In the genomic region with DNA sequence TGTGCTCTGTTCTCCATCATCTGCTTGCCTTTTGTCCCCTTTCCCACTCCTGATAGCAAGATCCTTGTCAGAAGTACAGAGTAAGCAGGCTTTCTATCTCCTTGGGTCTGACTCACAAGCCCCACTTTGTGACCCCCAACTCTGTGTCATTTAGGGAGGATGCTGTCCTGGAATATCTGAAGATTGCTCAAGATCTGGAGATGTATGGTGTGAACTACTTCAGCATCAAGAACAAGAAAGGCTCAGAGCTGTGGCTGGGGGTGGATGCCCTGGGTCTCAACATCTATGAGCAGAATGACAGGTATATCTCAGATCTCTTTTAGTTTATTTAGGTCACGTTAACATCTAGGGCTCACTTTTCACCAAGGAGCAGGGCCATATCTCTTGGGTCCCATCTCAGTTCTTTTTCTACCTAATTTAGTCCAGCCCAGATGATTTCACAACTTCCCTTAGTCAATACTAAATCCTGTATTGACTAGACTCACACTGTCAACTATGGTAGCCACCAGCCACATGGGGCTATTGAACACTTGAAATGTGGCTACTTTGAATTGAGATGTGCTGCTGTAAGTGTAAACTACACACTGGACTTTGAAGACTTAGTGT, we compare ENCODE assay signal across 12 cellular contexts.
DNase-seq lines count a peak whose midpoint lies in the region; ATAC-seq and TF ChIP-seq lines count a peak whose summit lies in the region.
"Had no signal": no experiment of that assay in that cellular context is flagged by ENCODE, and none has a peak within 500 bp of the region (broad histone marks: within the 10 kb centered on the region; RNA-seq: fewer than 3 reads in every experiment).

No MANE protein-coding gene starts in this region.

- no peaks in the 10 kb centered on the region for H3K27me3 ChIP-seq in CD4-positive, alpha-beta T cell (ENCODE audit: control insufficient read depth, insufficient read depth, low read length)
- H3K27me3 ChIP-seq: right lobe of liver had no signal

- DNase-seq in CD4-positive, alpha-beta T cell: no peak
- no peak for DNase-seq in activated B cell treated with CpG ODN at 0.5 μM for 24 hours
- DNase-seq in memory B cell (ENCODE audit: low spot score in 2 of 2): no peak
- no peak for DNase-seq in COLO829 (ENCODE audit: low spot score)
- no peak for DNase-seq in HEK293T (ENCODE audit: extremely low spot score)
- DNase-seq: endodermal cell, head of caudate nucleus, left ventricle myocardium superior, NCI-H1436 treated with DMSO at 0.1 percent for 48 hours, right lobe of liver had no signal

- no peak for ATAC-seq in CD4-positive, alpha-beta T cell (ENCODE audit: poor library complexity)
- ATAC-seq in GM18868 (IDR thresholded peaks at IDR 0.05; ENCODE audit: unreplicated experiment): peak; percentile 63
- ATAC-seq in activated B cell treated with CpG ODN at 0.5 μM for 24 hours (ENCODE audit: low read depth): no peak
- no peak for ATAC-seq in memory B cell (ENCODE audit: low read depth)
- no peak for ATAC-seq in GM19397 (IDR thresholded peaks at IDR 0.05; ENCODE audit: unreplicated experiment)
- ATAC-seq: left ventricle myocardium superior, right lobe of liver had no signal

- H3K4me1 Mint-ChIP-seq in CD4-positive, alpha-beta T cell (ENCODE audit: low read depth): peaks cover 44% of the 10 kb centered on the region
- H3K4me1 Mint-ChIP-seq in activated B cell treated with CpG ODN at 0.5 μM for 24 hours (peaks cover 21% of the 10 kb centered on the region), memory B cell (peaks cover 12% of the 10 kb centered on the region)

- CTCF ChIA-PET in CD4-positive, alpha-beta T cell (lab: Charles Lee): no interaction called here
- CTCF ChIA-PET in activated B cell treated with CpG ODN at 0.5 μM for 24 hours (lab: Charles Lee) (no interaction called here), HEK293T (lab: Yijun Ruan, JAX) (no interaction called here)

- H3K4me3 Mint-ChIP-seq in CD4-positive, alpha-beta T cell: no peak overlapping the region
- H3K4me3 Mint-ChIP-seq in activated B cell treated with CpG ODN at 0.5 μM for 24 hours (no peak overlapping the region), memory B cell (no peak overlapping the region)
- H3K4me3 Mint-ChIP-seq: endodermal cell had no signal

- no peaks in the 10 kb centered on the region for H3K9me3 Mint-ChIP-seq in CD4-positive, alpha-beta T cell
- H3K9me3 Mint-ChIP-seq in activated B cell treated with CpG ODN at 0.5 μM for 24 hours (no peaks in the 10 kb centered on the region), memory B cell (no peaks in the 10 kb centered on the region)

- H3K9me3 ChIP-seq in CD4-positive, alpha-beta T cell (ENCODE audit: control insufficient read depth, low read length): no peaks in the 10 kb centered on the region
- H3K9me3 ChIP-seq: right lobe of liver had no signal

- POLR2A ChIA-PET in CD4-positive, alpha-beta T cell (lab: Charles Lee): no interaction called here
- POLR2A ChIA-PET in activated B cell treated with CpG ODN at 0.5 μM for 24 hours (lab: Charles Lee) (no interaction called here), HEK293T (lab: Yijun Ruan, JAX) (no interaction called here)

- TF ChIP-seq CTCF in CD4-positive, alpha-beta T cell (IDR thresholded peaks at IDR 0.05): no peak
- TF ChIP-seq CTCF in activated B cell treated with CpG ODN at 0.5 μM for 24 hours (IDR thresholded peaks at IDR 0.05): no peak

- intact Hi-C loops in CD4-positive, alpha-beta T cell (cut with DNase I, micrococcal nuclease): no loop called here
- intact Hi-C loops in activated B cell treated with CpG ODN at 0.5 μM for 24 hours (cut with micrococcal nuclease): no loop called here

- peak overlapping the region; percentile 71 for H3K27ac Mint-ChIP-seq in CD4-positive, alpha-beta T cell
- H3K27ac Mint-ChIP-seq in activated B cell treated with CpG ODN at 0.5 μM for 24 hours (peak overlapping the region; percentile 41), memory B cell (peak overlapping the region; percentile 87)
- H3K27ac Mint-ChIP-seq: endodermal cell had no signal

- H3K27me3 Mint-ChIP-seq in CD4-positive, alpha-beta T cell: no peaks in the 10 kb centered on the region
- H3K27me3 Mint-ChIP-seq in activated B cell treated with CpG ODN at 0.5 μM for 24 hours: no peaks in the 10 kb centered on the region
- H3K27me3 Mint-ChIP-seq in memory B cell: no peaks in the 10 kb centered on the region

- peaks cover 98% of the 10 kb centered on the region for H3K36me3 Mint-ChIP-seq in CD4-positive, alpha-beta T cell (ENCODE audit: low read depth)
- H3K36me3 Mint-ChIP-seq in activated B cell treated with CpG ODN at 0.5 μM for 24 hours (ENCODE audit: low read depth) (peaks cover 83% of the 10 kb centered on the region), memory B cell (peaks cover 38% of the 10 kb centered on the region)

- H3K27ac ChIP-seq in CD4-positive, alpha-beta T cell (ENCODE audit: low read depth, low read length): no peak overlapping the region
- H3K27ac ChIP-seq: right lobe of liver had no signal

TF ChIP-seq in HEK293T, 16 proteins besides CTCF, POLR2A, EP300 and RAD21:
- TF ChIP-seq BHLHE40 (IDR thresholded peaks at IDR 0.05; ENCODE audit: borderline replicate concordance) (no peak), NFRKB (IDR thresholded peaks at IDR 0.05) (no peak), SP1 (IDR thresholded peaks at IDR 0.05) (no peak), TARDBP (IDR thresholded peaks at IDR 0.05) (no peak), ZNF384 (IDR thresholded peaks at IDR 0.05) (no peak), HDGF (IDR thresholded peaks at IDR 0.05; ENCODE audit: borderline replicate concordance) (no peak), LEF1 (IDR thresholded peaks at IDR 0.05; ENCODE audit: borderline replicate concordance) (no peak), ELF4 (IDR thresholded peaks at IDR 0.05) (no peak), FOXA1 (IDR thresholded peaks at IDR 0.05) (no peak), FOXK2 (IDR thresholded peaks at IDR 0.05) (no peak), CTBP1 (IDR thresholded peaks at IDR 0.05; ENCODE audit: borderline replicate concordance) (no peak), L3MBTL2 (conservative IDR thresholded peaks at IDR 0.05) (no peak)
- TF ChIP-seq, protein P1, sequence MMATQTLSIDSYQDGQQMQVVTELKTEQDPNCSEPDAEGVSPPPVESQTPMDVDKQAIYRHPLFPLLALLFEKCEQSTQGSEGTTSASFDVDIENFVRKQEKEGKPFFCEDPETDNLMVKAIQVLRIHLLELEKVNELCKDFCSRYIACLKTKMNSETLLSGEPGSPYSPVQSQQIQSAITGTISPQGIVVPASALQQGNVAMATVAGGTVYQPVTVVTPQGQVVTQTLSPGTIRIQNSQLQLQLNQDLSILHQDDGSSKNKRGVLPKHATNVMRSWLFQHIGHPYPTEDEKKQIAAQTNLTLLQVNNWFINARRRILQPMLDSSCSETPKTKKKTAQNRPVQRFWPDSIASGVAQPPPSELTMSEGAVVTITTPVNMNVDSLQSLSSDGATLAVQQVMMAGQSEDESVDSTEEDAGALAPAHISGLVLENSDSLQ (IDR thresholded peaks at IDR 0.05): no peak
